ENCODE assay signal across 10 cellular contexts in the genomic region with DNA sequence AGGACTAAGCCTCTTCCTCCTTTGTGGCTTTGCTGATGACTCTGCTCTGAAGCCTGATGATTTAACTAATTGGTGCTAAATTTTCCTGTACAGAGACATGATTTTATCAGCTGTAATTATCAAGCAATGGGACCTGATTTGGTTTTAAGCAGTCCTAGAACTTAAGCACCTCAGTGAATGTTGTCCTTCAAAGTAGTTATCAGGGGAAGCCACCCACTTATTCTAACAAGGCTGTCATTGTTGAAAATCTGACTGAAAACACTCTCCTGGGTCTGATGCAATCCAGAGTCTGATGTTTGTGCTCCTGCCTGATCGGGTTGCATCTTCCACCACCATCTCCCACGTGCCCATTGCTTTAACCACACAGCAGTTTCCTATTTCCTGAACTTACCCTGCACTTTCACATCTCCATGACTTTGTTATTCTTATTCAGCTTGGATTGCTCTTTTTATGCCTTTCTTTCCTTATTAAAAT. TPM values are rescaled to one million over a fixed set of nuclear protein-coding genes. Genes with fewer than 3 reads are reported as not detected.
DNase-seq lines count a peak whose midpoint lies in the region; ATAC-seq, FAIRE-seq and TF ChIP-seq lines count a peak whose summit lies in the region.
"Had no signal": no experiment of that assay in that cellular context is flagged by ENCODE, and none has a peak within 500 bp of the region (broad histone marks: within the 10 kb centered on the region; RNA-seq: fewer than 3 reads in every experiment).

No MANE protein-coding gene starts in this region.

- ATAC-seq in HG02642 (IDR thresholded peaks at IDR 0.05; ENCODE audit: poor library complexity, unreplicated experiment), result peak; percentile 31
- ATAC-seq: Panc1 had no signal

- FAIRE-seq in GM19239 (lab: Jason Lieb, UNC), result no peak

- TF ChIP-seq CTCF in choroid plexus epithelial cell (conservative IDR thresholded peaks at IDR 0.05; ENCODE audit: low read depth, low read length) (no peak), retinal pigment epithelial cell (conservative IDR thresholded peaks at IDR 0.05; ENCODE audit: low read depth, low read length) (no peak)

- DNase-seq in GDM1 (lab: John Stamatoyannopoulos, UW) (peak; percentile 65), SK-N-DZ (ENCODE audit: low spot score) (peak; percentile 75), choroid plexus epithelial cell (ENCODE audit: low read depth) (peak; percentile 96), retinal pigment epithelial cell (ENCODE audit: low read depth) (peak; percentile 37), OCI-M2 (lab: John Stamatoyannopoulos, UW; ENCODE audit: unreplicated experiment) (no peak), GM19239 (ENCODE audit: insufficient read length, low spot score) (no peak), NCI-H2196 (lab: John Stamatoyannopoulos, UW; ENCODE audit: unreplicated experiment) (no peak)
- DNase-seq: left cardiac atrium had no signal

- H3K4me3 ChIP-seq in choroid plexus epithelial cell (ENCODE audit: low read depth, low read length) (no peak overlapping the region), retinal pigment epithelial cell (ENCODE audit: low read length) (no peak overlapping the region)

RNA-seq across cellular contexts. Expression of gene S1PR1, which starts 54.8 kb away (rescaled TPM):
- polyA plus RNA-seq in SK-N-DZ (2014; cell fraction: cytosol; rRNA removed), result not detected in 2 replicates
- 0.16 and 0.17 TPM in 2 replicates for polyA plus RNA-seq in SK-N-DZ (2014; cell fraction: nucleus; rRNA removed)

Comparison
In these comparisons a context has a peak if more than half of its experiments do, and no peak if none do; other contexts are left out.
1. DNase-seq: peak in GDM1 (single experiment), SK-N-DZ (single experiment), choroid plexus epithelial cell (single experiment) and retinal pigment epithelial cell (single experiment); none in OCI-M2 (single experiment), GM19239 (single experiment) and NCI-H2196 (single experiment).